10 cellular contexts compared by ENCODE assay signal in the genomic region with DNA sequence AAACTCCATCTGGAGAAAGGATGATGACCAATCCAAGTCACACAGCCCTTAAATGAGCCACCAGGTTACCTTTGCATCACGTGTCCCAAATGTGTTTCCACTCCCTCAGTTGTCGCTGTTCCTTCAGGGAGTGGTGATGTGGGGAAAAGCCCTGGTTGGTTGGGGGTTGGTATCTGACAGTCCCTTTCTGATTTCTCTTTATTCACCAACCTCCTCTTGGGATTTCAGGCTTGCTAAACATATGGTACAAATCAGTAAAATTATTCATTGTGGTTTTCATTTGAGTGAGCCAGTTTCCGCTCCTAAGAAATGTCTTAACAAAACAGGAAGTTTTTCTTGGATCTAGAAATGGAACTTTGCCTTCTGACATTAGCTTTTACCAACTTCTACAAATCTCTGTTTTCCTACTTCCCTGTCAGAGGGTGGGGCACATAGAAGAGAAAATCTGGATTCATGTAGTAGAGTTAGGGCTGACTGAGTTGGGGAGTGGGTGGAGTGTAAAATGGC. TPM values are rescaled to one million over a fixed set of nuclear protein-coding genes. Genes with fewer than 3 reads are reported as not detected.
A peak's percentile ranks its signal among the peaks of the same experiment; 100 is the strongest.
DNase-seq lines count a peak whose midpoint lies in the region; ATAC-seq and TF ChIP-seq lines count a peak whose summit lies in the region.
"Had no signal": no experiment of that assay in that cellular context is flagged by ENCODE, and none has a peak within 500 bp of the region (broad histone marks: within the 10 kb centered on the region; RNA-seq: fewer than 3 reads in every experiment).

No MANE protein-coding gene starts in this region.

- peaks cover 0 to 29% (median 5%) of the 10 kb centered on the region in 4 donors for H3K4me1 ChIP-seq in Peyer's patch
- H3K4me1 ChIP-seq in osteoblast (ENCODE audit: insufficient read depth, low read length), result peaks cover 58% of the 10 kb centered on the region

- H4K20me1 ChIP-seq in osteoblast (ENCODE audit: insufficient read depth, low read length), result no peaks in the 10 kb centered on the region

- peak overlapping the region; percentile 63 for H3K4me2 ChIP-seq in osteoblast (ENCODE audit: insufficient read depth, low read length)

- no peak overlapping the region for H2AFZ ChIP-seq in osteoblast (ENCODE audit: low read length)

- H3K4me3 ChIP-seq in Peyer's patch, result no peak overlapping the region
- peak overlapping the region; percentile 5 for H3K4me3 ChIP-seq in osteoblast (ENCODE audit: insufficient read depth, low read length)

- no peaks in the 10 kb centered on the region for H3K36me3 ChIP-seq in Peyer's patch
- H3K36me3 ChIP-seq in osteoblast (ENCODE audit: insufficient read depth, low read length), result peaks cover 8% of the 10 kb centered on the region
- H3K36me3 ChIP-seq: neutrophil had no signal

- H3K9me3 ChIP-seq in Peyer's patch, result no peaks in the 10 kb centered on the region
- H3K9me3 ChIP-seq in osteoblast (ENCODE audit: low read depth, low read length), result no peaks in the 10 kb centered on the region
- H3K9me3 ChIP-seq: neutrophil had no signal

- no peaks in the 10 kb centered on the region for H3K27me3 ChIP-seq in Peyer's patch
- H3K27me3 ChIP-seq in osteoblast (ENCODE audit: insufficient read depth, low read length), result no peaks in the 10 kb centered on the region
- H3K27me3 ChIP-seq: neutrophil had no signal

- peak in 1 of 6 experiments; percentile 10 for TF ChIP-seq CTCF in Peyer's patch (IDR thresholded peaks at IDR 0.05)
- no peak for TF ChIP-seq CTCF in osteoblast (IDR thresholded peaks at IDR 0.05; ENCODE audit: extremely low read depth, low read depth, low read length)

- H3K79me2 ChIP-seq in osteoblast (ENCODE audit: insufficient read depth, low read length), result peaks cover 10% of the 10 kb centered on the region

- H3K27ac ChIP-seq in Peyer's patch (peak overlapping the region in 3 of 4 donors; percentile 38 to 68 (median 38)), osteoblast (ENCODE audit: low read depth, low read length) (peak overlapping the region; percentile 85)
- H3K27ac ChIP-seq: neutrophil had no signal

- DNase-seq in AG08395 (ENCODE audit: low spot score), result peak; percentile 70
- DNase-seq in Peyer's patch, result no peak
- peak; percentile 83 for DNase-seq in osteoblast (ENCODE audit: insufficient read length, low spot score, missing footprints)
- DNase-seq in stimulated activated CD4-positive, alpha-beta T cell treated with anti-CD3 and anti-CD28 coated beads, Interleukin-4, amount 100 ng/mL, for 4 hours, result no peak
- DNase-seq in activated naive CD4-positive, alpha-beta T cell treated with Interleukin-2 at 50 U/mL for 16 hours, result no peak
- DNase-seq: DMS79 had no signal

- no peak for TF ChIP-seq POLR2A in Peyer's patch (IDR thresholded peaks at IDR 0.05)

- peak; percentile 35 for ATAC-seq in esophagus mucosa
- no peak for ATAC-seq in GM19467 (IDR thresholded peaks at IDR 0.05; ENCODE audit: unreplicated experiment)
- no peak for ATAC-seq in HG03097 (IDR thresholded peaks at IDR 0.05; ENCODE audit: low FRiP score, unreplicated experiment)

RNA-seq across cellular contexts. Expression of a gene that starts 40.0 kb away (rescaled TPM):
- total RNA-seq in Peyer's patch (100 to 1,000 TPM in 3 of 4 donors, 10 to 100 TPM in 1; 88.6 to 170 (median 130) TPM), esophagus mucosa (29.0 TPM), osteoblast (108 and 124 TPM in 2 replicates)

Comparison
In these comparisons a context has a peak if more than half of its experiments do, and no peak if none do; other contexts are left out.
1. DNase-seq: peak in AG08395 (single experiment) and osteoblast (single experiment); none in Peyer's patch (0 of 3), stimulated activated CD4-positive, alpha-beta T cell treated with anti-CD3 and anti-CD28 coated beads, Interleukin-4, amount 100 ng/mL, for 4 hours (0 of 2) and activated naive CD4-positive, alpha-beta T cell treated with Interleukin-2 at 50 U/mL for 16 hours (single experiment).